In genomic region chr9:70450735-70451134, GRCh38 we compare ENCODE assay signal across 8 cellular contexts.
"Had no signal": no experiment of that assay in that cellular context is flagged by ENCODE, and none has a peak within 500 bp of the region (broad histone marks: within the 10 kb centered on the region; RNA-seq: fewer than 3 reads in every experiment).

No MANE protein-coding gene starts in this region.

- ATAC-seq: GM12878 had no signal

- DNase-seq: GDM1, GF-D8 had no signal

- FAIRE-seq: G401.6, GM12878, GM12891, GM12892, GM18507, GM19239 had no signal

- H3K4me3 ChIP-seq: GM12878 had no signal
